In genomic region chr17:81120149-81120484, GRCh38 we compare ENCODE assay signal across 14 cellular contexts. TPM values are rescaled to one million over a fixed set of nuclear protein-coding genes. Genes with fewer than 3 reads are reported as not detected.
DNase-seq lines count a peak whose midpoint lies in the region; ATAC-seq and TF ChIP-seq lines count a peak whose summit lies in the region.
"Had no signal": no experiment of that assay in that cellular context is flagged by ENCODE, and none has a peak within 500 bp of the region (broad histone marks: within the 10 kb centered on the region; RNA-seq: fewer than 3 reads in every experiment).

No MANE protein-coding gene starts in this region.

- H3K36me3 Mint-ChIP-seq in activated CD4-positive, alpha-beta T cell treated with anti-CD3 and anti-CD28 coated beads for 36 hours (ENCODE audit: low read depth), result no peaks in the 10 kb centered on the region
- no peaks in the 10 kb centered on the region for H3K36me3 Mint-ChIP-seq in natural killer cell
- H3K36me3 Mint-ChIP-seq: activated CD4-positive, alpha-beta memory T cell treated with anti-CD3 and anti-CD28 coated beads for 36 hours; brain had no signal

- H3K27ac Mint-ChIP-seq in activated CD4-positive, alpha-beta T cell treated with anti-CD3 and anti-CD28 coated beads for 36 hours, result no peak overlapping the region
- H3K27ac Mint-ChIP-seq in natural killer cell, result peak overlapping the region in 1 of 2 donors; percentile 92
- H3K27ac Mint-ChIP-seq: activated CD4-positive, alpha-beta memory T cell treated with anti-CD3 and anti-CD28 coated beads for 36 hours had no signal

- H3K36me3 ChIP-seq in iPS-18a (ENCODE audit: control insufficient read depth, low read depth, low read length), result no peaks in the 10 kb centered on the region
- H3K36me3 ChIP-seq in testis (ENCODE audit: low read depth, missing control alignments), result no peaks in the 10 kb centered on the region
- no peaks in the 10 kb centered on the region for H3K36me3 ChIP-seq in PC-9 (ENCODE audit: low read depth)
- H3K36me3 ChIP-seq: MG63 had no signal

- intact Hi-C loops in testis (cut with DNase I; ENCODE audit: low total_unique reads) (no loop called here), PC-9 (cut with micrococcal nuclease; ENCODE audit: unreplicated experiment) (no loop called here), natural killer cell (cut with micrococcal nuclease) (no loop called here)
- intact Hi-C loops in activated CD4-positive, alpha-beta T cell treated with anti-CD3 and anti-CD28 coated beads for 36 hours (cut with DNase I, micrococcal nuclease), result no loop called here

- H3K4me3 ChIP-seq in iPS-18a (ENCODE audit: low read length) (peak overlapping the region; percentile 6), testis (peak overlapping the region; percentile 47 to 51), PC-9 (no peak overlapping the region)

- BruUV-seq in PC-9 (replicated peaks; lab: Mats Ljungman, UMichigan), result no TSS peak

- H3F3A ChIP-seq in PC-9 (ENCODE audit: insufficient read depth, low read depth), result no peaks in the 10 kb centered on the region

- CTCF ChIA-PET in activated CD4-positive, alpha-beta T cell treated with anti-CD3 and anti-CD28 coated beads for 36 hours (lab: Charles Lee), result no interaction called here
- CTCF ChIA-PET in PC-9 (lab: Charles Lee), result interaction anchor here (0.6 kb wide), 1 partner anchor 876 kb away, joined by 8 read pairs; no protein-coding TSS in a partner anchor

- H4K20me1 ChIP-seq in PC-9 (ENCODE audit: insufficient read depth), result no peaks in the 10 kb centered on the region

- H3K9me3 ChIP-seq in iPS-18a (ENCODE audit: control insufficient read depth, low read depth, low read length), result no peaks in the 10 kb centered on the region
- H3K9me3 ChIP-seq in testis, result no peaks in the 10 kb centered on the region
- H3K9me3 ChIP-seq in PC-9 (ENCODE audit: insufficient read depth, low read depth), result no peaks in the 10 kb centered on the region
- H3K9me3 ChIP-seq: MG63 had no signal

- H3K9me2 ChIP-seq in PC-9 (ENCODE audit: insufficient read depth), result no peaks in the 10 kb centered on the region

- no peaks in the 10 kb centered on the region for H3K27me3 ChIP-seq in iPS-18a (ENCODE audit: control insufficient read depth, insufficient read depth, low read length)
- H3K27me3 ChIP-seq in testis, result no peaks in the 10 kb centered on the region
- H3K27me3 ChIP-seq in PC-9 (ENCODE audit: insufficient read depth, low read depth), result no peaks in the 10 kb centered on the region
- H3K27me3 ChIP-seq: MG63 had no signal

- no peaks in the 10 kb centered on the region for H3K9me3 Mint-ChIP-seq in activated CD4-positive, alpha-beta T cell treated with anti-CD3 and anti-CD28 coated beads for 36 hours (ENCODE audit: low read depth)
- no peaks in the 10 kb centered on the region for H3K9me3 Mint-ChIP-seq in natural killer cell
- H3K9me3 Mint-ChIP-seq: activated CD4-positive, alpha-beta memory T cell treated with anti-CD3 and anti-CD28 coated beads for 36 hours; brain; nephron had no signal

- H3K27me3 Mint-ChIP-seq in activated CD4-positive, alpha-beta T cell treated with anti-CD3 and anti-CD28 coated beads for 36 hours, result no peaks in the 10 kb centered on the region
- H3K27me3 Mint-ChIP-seq in natural killer cell (ENCODE audit: low read depth in 2 of 2), result no peaks in the 10 kb centered on the region
- H3K27me3 Mint-ChIP-seq: activated CD4-positive, alpha-beta memory T cell treated with anti-CD3 and anti-CD28 coated beads for 36 hours; brain had no signal

- no peak for ATAC-seq in activated CD4-positive, alpha-beta T cell treated with anti-CD3 and anti-CD28 coated beads for 36 hours
- no peak for ATAC-seq in natural killer cell

- TF ChIP-seq CTCF in VCaP (conservative IDR thresholded peaks at IDR 0.05) (peak; percentile 5; the same call in 1 of the 2 replicates), testis (IDR thresholded peaks at IDR 0.05) (no peak), PC-9 (conservative IDR thresholded peaks at IDR 0.05) (no peak), natural killer cell (IDR thresholded peaks at IDR 0.05) (no peak)

- TF ChIP-seq POLR2A in testis (IDR thresholded peaks at IDR 0.05), result no peak

- POLR2A ChIA-PET in activated CD4-positive, alpha-beta T cell treated with anti-CD3 and anti-CD28 coated beads for 36 hours (lab: Charles Lee), result no interaction called here
- POLR2A ChIA-PET in PC-9 (lab: Charles Lee; ENCODE audit: unreplicated experiment), result no interaction called here

- DNase-seq in NCI-H2227 (lab: John Stamatoyannopoulos, UW; ENCODE audit: unreplicated experiment), result peak; percentile 79
- DNase-seq in NCI-H2227 treated with DMSO at 0.1 percent for 48 hours (lab: John Stamatoyannopoulos, UW), result no peak
- DNase-seq in testis, result peak; percentile 33
- no peak for DNase-seq in activated CD4-positive, alpha-beta T cell treated with anti-CD3 and anti-CD28 coated beads for 36 hours
- no peak for DNase-seq in PC-9
- DNase-seq in natural killer cell, result no peak

- no peak overlapping the region for H2AFZ ChIP-seq in PC-9

- H3K4me3 Mint-ChIP-seq in activated CD4-positive, alpha-beta T cell treated with anti-CD3 and anti-CD28 coated beads for 36 hours, result no peak overlapping the region
- no peak overlapping the region for H3K4me3 Mint-ChIP-seq in natural killer cell
- H3K4me3 Mint-ChIP-seq: brain had no signal

- H3K4me1 ChIP-seq in iPS-18a (ENCODE audit: control insufficient read depth, low read depth, low read length) (no peaks in the 10 kb centered on the region), testis (no peaks in the 10 kb centered on the region), PC-9 (replicated peaks; ENCODE audit: insufficient read depth) (no peaks in the 10 kb centered on the region)

- no peaks in the 10 kb centered on the region for H3K4me1 Mint-ChIP-seq in activated CD4-positive, alpha-beta T cell treated with anti-CD3 and anti-CD28 coated beads for 36 hours
- peaks cover 0 to 13% of the 10 kb centered on the region in 2 donors for H3K4me1 Mint-ChIP-seq in natural killer cell
- H3K4me1 Mint-ChIP-seq: brain, nephron had no signal

- no peak overlapping the region for H3K4me2 ChIP-seq in PC-9

- no peaks in the 10 kb centered on the region for H3K79me2 ChIP-seq in PC-9 (ENCODE audit: low read depth)

- peak overlapping the region; percentile 80 for H3K27ac ChIP-seq in VCaP
- no peak overlapping the region for H3K27ac ChIP-seq in iPS-18a (ENCODE audit: low read length)
- H3K27ac ChIP-seq in testis, result peak overlapping the region in 1 of 2 donors; percentile 68
- H3K27ac ChIP-seq in PC-9, result no peak overlapping the region

- WGBS in testis, 2 donors, result 59 to 71% methylated on average over 29 to 33 of the region's 33 CpGs

- H3K9ac ChIP-seq in iPS-18a (ENCODE audit: low read length), result no peak overlapping the region

RNA-seq across cellular contexts. Expression of gene PVALEF, which starts 45.2 kb away (rescaled TPM):
- total RNA-seq in testis, result not detected
- not detected for polyA plus RNA-seq in testis (ENCODE audit: insufficient read depth, low read depth, low replicate concordance)
- total RNA-seq in activated CD4-positive, alpha-beta T cell treated with anti-CD3 and anti-CD28 coated beads for 36 hours, result not detected
- not detected in 2 replicates for total RNA-seq in PC-9 (2021)
- total RNA-seq in natural killer cell, result not detected
- total RNA-seq: activated CD4-positive, alpha-beta memory T cell treated with anti-CD3 and anti-CD28 coated beads for 36 hours; Calu3; left lobe of liver had no signal

RNA-seq across cellular contexts. Expression of gene AATK, which starts 45.9 kb away (rescaled TPM):
- 1 to 10 TPM; 3.8 to 5.6 TPM for total RNA-seq in testis
- 3.5 TPM for polyA plus RNA-seq in testis (ENCODE audit: insufficient read depth, low read depth, low replicate concordance)
- under 1 TPM; 0.35 to 0.41 TPM for total RNA-seq in activated CD4-positive, alpha-beta T cell treated with anti-CD3 and anti-CD28 coated beads for 36 hours
- total RNA-seq in PC-9 (2021), result 0.46 and 2.4 TPM in 2 replicates
- total RNA-seq in natural killer cell, result 10 to 100 TPM in 2 of 3 donors, 1 to 10 TPM in 1; 8.5 to 13.7 (median 10.4) TPM
- total RNA-seq: Calu3 had no signal

Comparison
In these comparisons a context has a peak if more than half of its experiments do, and no peak if none do; other contexts are left out.
1. DNase-seq: peak in NCI-H2227 (single experiment) and testis (single experiment); none in NCI-H2227 treated with DMSO at 0.1 percent for 48 hours (single experiment), activated CD4-positive, alpha-beta T cell treated with anti-CD3 and anti-CD28 coated beads for 36 hours (single experiment), PC-9 (0 of 2) and natural killer cell (single experiment).